10 cellular contexts compared by ENCODE assay signal in the genomic region with DNA sequence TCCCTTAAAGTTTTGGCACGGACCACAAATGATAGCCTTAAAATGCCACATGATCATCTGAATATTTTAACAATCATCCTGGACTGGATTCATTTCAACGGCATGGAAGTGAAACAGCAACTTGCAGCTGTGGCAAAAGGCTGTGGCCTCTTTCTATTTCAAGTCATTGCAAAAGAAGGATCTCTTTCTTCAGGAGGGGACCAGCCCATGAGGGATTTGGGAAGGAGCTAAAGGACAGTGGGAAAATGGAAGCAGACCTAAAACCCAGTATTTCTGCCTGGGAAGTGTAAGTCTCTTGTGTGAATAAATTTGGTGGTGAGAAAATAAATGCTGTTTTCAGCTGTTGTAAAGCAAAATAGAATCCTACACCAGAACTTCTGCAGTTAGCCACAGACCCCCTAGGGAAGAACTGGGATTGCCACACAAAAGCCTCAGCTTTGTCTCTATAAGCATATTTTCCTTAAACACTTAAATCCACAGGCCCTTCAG.
DNase-seq lines count a peak whose midpoint lies in the region; ATAC-seq and TF ChIP-seq lines count a peak whose summit lies in the region.
"Had no signal": no experiment of that assay in that cellular context is flagged by ENCODE, and none has a peak within 500 bp of the region (broad histone marks: within the 10 kb centered on the region; RNA-seq: fewer than 3 reads in every experiment).

No MANE protein-coding gene starts in this region.

- H3K4me1 ChIP-seq in H9 (ENCODE audit: insufficient read depth, low read length) (no peaks in the 10 kb centered on the region), ascending aorta (peaks cover 12 to 41% of the 10 kb centered on the region in 2 donors)

- H3K14ac ChIP-seq in H9 (ENCODE audit: insufficient read depth, low read length), result no peak overlapping the region

- H2BK20ac ChIP-seq in H9 (ENCODE audit: low read depth, low read length, poor library complexity, severe bottlenecking), result no peak overlapping the region

- no peak overlapping the region for H3K4me2 ChIP-seq in H9 (ENCODE audit: insufficient read depth, insufficient read length, low read length)
- H3K4me2 ChIP-seq: GM23338 had no signal

- no peaks in the 10 kb centered on the region for H4K20me1 ChIP-seq in H9 (ENCODE audit: control insufficient read depth, insufficient read depth, insufficient read length)

- H4K8ac ChIP-seq in H9 (replicated peaks; ENCODE audit: insufficient read length, low read depth, low read length), result no peak overlapping the region

- H3K4me3 ChIP-seq in ascending aorta, result peak overlapping the region in 1 of 2 donors; percentile 31
- H3K4me3 ChIP-seq in skeletal muscle cell (ENCODE audit: low read depth, low read length), result no peak overlapping the region
- H3K4me3 ChIP-seq in dorsolateral prefrontal cortex, result peak overlapping the region in 2 of 59 donors; percentile 2 to 4
- H3K4me3 ChIP-seq in H7 (ENCODE audit: insufficient read depth, low read depth, low read length), result no peak overlapping the region
- H3K4me3 ChIP-seq: GM23338 had no signal

- no peaks in the 10 kb centered on the region for H3K36me3 ChIP-seq in ascending aorta
- no peaks in the 10 kb centered on the region for H3K36me3 ChIP-seq in H7 (replicated peaks; ENCODE audit: control insufficient read depth, insufficient read depth, low read length)

- H3K56ac ChIP-seq in H9 (ENCODE audit: insufficient read length, low read depth, low read length), result no peak overlapping the region

- H3K4ac ChIP-seq in H9 (ENCODE audit: low read depth, low read length), result no peak overlapping the region

- H4K91ac ChIP-seq in H9 (ENCODE audit: insufficient read length, low read depth, low read length), result no peak overlapping the region

- no peak overlapping the region for H2BK5ac ChIP-seq in H9 (ENCODE audit: insufficient read length, low read length)

- peak overlapping the region in 2 of 3 experiments; percentile 18 to 20; a peak in 2 of 7 replicates for H3K27ac Mint-ChIP-seq in H9
- H3K27ac Mint-ChIP-seq: GM23338 had no signal

- no peak overlapping the region for H2BK12ac ChIP-seq in H9 (ENCODE audit: insufficient read length, low read depth, low read length)

- no peaks in the 10 kb centered on the region for H3K27me3 Mint-ChIP-seq in H9 (ENCODE audit: low read depth)

- no peaks in the 10 kb centered on the region for H3K9me3 Mint-ChIP-seq in H9
- H3K9me3 Mint-ChIP-seq: GM23338 had no signal

- intact Hi-C loops in ascending aorta (cut with DNase I) (no loop called here), left cardiac atrium (cut with DNase I) (loop anchor here in 1 of 2 donors (5.0 kb wide), 1 partner anchor 66 kb away; no protein-coding TSS in a partner anchor), dorsolateral prefrontal cortex (cut with DNase I) (no loop called here)

- H4K5ac ChIP-seq in H9 (ENCODE audit: insufficient read length, low read depth, low read length), result no peak overlapping the region

- ATAC-seq in left cardiac atrium (peak; percentile 39 to 48), HG02588 (IDR thresholded peaks at IDR 0.05; ENCODE audit: unreplicated experiment) (no peak), HG03108 (IDR thresholded peaks at IDR 0.05; ENCODE audit: unreplicated experiment) (no peak)
- ATAC-seq: GM23338 had no signal

- no peak overlapping the region for H2AK5ac ChIP-seq in H9 (ENCODE audit: insufficient read length, low read length)

- H3K4me1 Mint-ChIP-seq in H9, result peaks cover 20 to 25% of the 10 kb centered on the region in 2 experiments

- H2AFZ ChIP-seq in H9 (ENCODE audit: low read length), result no peak overlapping the region
- H2AFZ ChIP-seq: GM23338 had no signal

- no peaks in the 10 kb centered on the region for H3K79me1 ChIP-seq in H9 (ENCODE audit: insufficient read depth, low read depth, low read length, poor library complexity, severe bottlenecking)

- no peak overlapping the region for H2BK15ac ChIP-seq in H9 (ENCODE audit: low read depth, low read length)

- no peaks in the 10 kb centered on the region for H3K23me2 ChIP-seq in H9 (ENCODE audit: insufficient read length, low read depth, low read length, poor library complexity, severe bottlenecking)

- DNase-seq in H9 (no peak), ascending aorta (ENCODE audit: low spot score in 2 of 2) (no peak), left cardiac atrium (peak; percentile 26), skeletal muscle cell (ENCODE audit: low read depth) (peak; percentile 72), dorsolateral prefrontal cortex (no peak), H7 (no peak)
- DNase-seq: KG1 had no signal

- H3K23ac ChIP-seq in H9 (ENCODE audit: insufficient read length, low read depth, low read length), result no peak overlapping the region

- no peak for TF ChIP-seq CTCF in H9 (conservative IDR thresholded peaks at IDR 0.05)
- TF ChIP-seq CTCF in ascending aorta (IDR thresholded peaks at IDR 0.05), result no peak
- no peak for TF ChIP-seq CTCF in dorsolateral prefrontal cortex (IDR thresholded peaks at IDR 0.05 in 54 of 56, conservative IDR thresholded peaks at IDR 0.05 in 2 of 56; ENCODE audit: low read depth in 1 of 56, partially characterized antibody in 56 of 56)

- no CpG with 5 or more reads among the region's 2 CpGs for WGBS in H9 (ENCODE audit: extremely low coverage, insufficient read length, low lambda C conversion rate)

- H3K79me2 ChIP-seq in H9 (ENCODE audit: insufficient read depth, low read length), result no peaks in the 10 kb centered on the region

- no peak overlapping the region for H3T11ph ChIP-seq in H9 (ENCODE audit: low read length)

- no peak overlapping the region for H3K4me3 Mint-ChIP-seq in H9
- H3K4me3 Mint-ChIP-seq: GM23338 had no signal

- H3K36me3 Mint-ChIP-seq in H9 (ENCODE audit: insufficient read depth in 1 of 3, low read depth in 3 of 3), result no peaks in the 10 kb centered on the region; a peak in 1 of 7 replicates

- H3K9me3 ChIP-seq in H9 (ENCODE audit: control insufficient read depth, low read depth, low read length) (no peaks in the 10 kb centered on the region), ascending aorta (no peaks in the 10 kb centered on the region)

- H3K27ac ChIP-seq in H9 (ENCODE audit: insufficient read length, low read depth, low read length) (no peak overlapping the region), ascending aorta (peak overlapping the region; percentile 80 to 85), dorsolateral prefrontal cortex (peak overlapping the region in 19 of 59 donors; percentile 3 to 74 (median 43))

- H3K27me3 ChIP-seq in H9 (ENCODE audit: insufficient read depth, low read length), result no peaks in the 10 kb centered on the region
- H3K27me3 ChIP-seq in ascending aorta, result no peaks in the 10 kb centered on the region
- no peaks in the 10 kb centered on the region for H3K27me3 ChIP-seq in dorsolateral prefrontal cortex
- H3K27me3 ChIP-seq in H7 (ENCODE audit: control insufficient read depth, insufficient read depth, low read length), result no peaks in the 10 kb centered on the region

- no peak overlapping the region for H3K18ac ChIP-seq in H9 (ENCODE audit: insufficient read length, low read depth, low read length)

- no peak overlapping the region for H3K9ac ChIP-seq in H9 (ENCODE audit: extremely low read depth, insufficient read length, low read length)

- no peak overlapping the region for H2BK120ac ChIP-seq in H9 (ENCODE audit: low read depth, low read length, poor library complexity, severe bottlenecking)

Comparison
In these comparisons a context has a peak if more than half of its experiments do, and no peak if none do; other contexts are left out.
1. DNase-seq: peak in left cardiac atrium (single experiment) and skeletal muscle cell (single experiment); none in H9 (single experiment), ascending aorta (0 of 2), dorsolateral prefrontal cortex (0 of 10) and H7 (single experiment).
2. ATAC-seq: peak in left cardiac atrium (2 of 2); none in HG02588 (single experiment) and HG03108 (single experiment).